12 cellular contexts compared by ENCODE assay signal in genomic region chrY:7723991-7724632, GRCh38.
DNase-seq lines count a peak whose midpoint lies in the region; ATAC-seq and TF ChIP-seq lines count a peak whose summit lies in the region.
"Had no signal": no experiment of that assay in that cellular context is flagged by ENCODE, and none has a peak within 500 bp of the region (broad histone marks: within the 10 kb centered on the region; RNA-seq: fewer than 3 reads in every experiment).

No MANE protein-coding gene starts in this region.

- H3K9me3 ChIP-seq in stomach, result no peaks in the 10 kb centered on the region
- H3K9me3 ChIP-seq: BLaER1 had no signal

- no peak overlapping the region for H3K4me3 ChIP-seq in GM12865 (ENCODE audit: low read depth, low read length)
- no peak overlapping the region for H3K4me3 ChIP-seq in fibroblast of pulmonary artery (replicated peaks; ENCODE audit: low read depth, low read length)
- no peak overlapping the region for H3K4me3 ChIP-seq in stomach
- H3K4me3 ChIP-seq: BLaER1 had no signal

- no peak for TF ChIP-seq CTCF in GM12865 (IDR thresholded peaks at IDR 0.05; ENCODE audit: insufficient read depth, low read depth, low read length, missing control alignments)
- no peak for TF ChIP-seq CTCF in fibroblast of pulmonary artery (IDR thresholded peaks at IDR 0.05; ENCODE audit: low read length, missing control alignments)
- TF ChIP-seq CTCF in stomach (IDR thresholded peaks at IDR 0.05), result no peak

- H3K27me3 ChIP-seq in stomach, result no peaks in the 10 kb centered on the region
- H3K27me3 ChIP-seq: BLaER1 had no signal

- no peak for TF ChIP-seq EP300 in stomach (IDR thresholded peaks at IDR 0.05)

- 31 to 50% (median 43%) methylated on average over 1 of the region's 1 CpG; no CpG with 5 or more reads in 2 of the 5 donors for WGBS in stomach, 5 donors

- no peak for TF ChIP-seq POLR2A in stomach (IDR thresholded peaks at IDR 0.05)

- intact Hi-C loops in stomach (cut with DNase I; ENCODE audit: low total_unique reads), result no loop called here

- DNase-seq in GM12865 (ENCODE audit: low read depth), result peak; percentile 0
- DNase-seq in fibroblast of pulmonary artery (ENCODE audit: low read depth), result peak; percentile 41
- no peak for DNase-seq in NCI-H1417 (lab: John Stamatoyannopoulos, UW)
- no peak for DNase-seq in stomach
- DNase-seq in stimulated activated naive CD4-positive, alpha-beta T cell (lab: John Stamatoyannopoulos, UW), result no peak
- no peak for DNase-seq in activated gamma-delta T cell (lab: John Stamatoyannopoulos, UW)
- DNase-seq: effector memory CD4-positive, alpha-beta T cell; GDM1; NCI-H2081 had no signal

- H3K4me1 ChIP-seq in stomach, result peaks cover 0 to 1% (median 0%) of the 10 kb centered on the region in 4 donors
- H3K4me1 ChIP-seq: BLaER1 had no signal

- no peaks in the 10 kb centered on the region for H3K36me3 ChIP-seq in stomach
- H3K36me3 ChIP-seq: BLaER1 had no signal

- peak; percentile 82 for ATAC-seq in GM21528 (IDR thresholded peaks at IDR 0.05; ENCODE audit: low FRiP score, unreplicated experiment)
- peak; percentile 89 for ATAC-seq in HG03571 (IDR thresholded peaks at IDR 0.05; ENCODE audit: unreplicated experiment)

- no peak overlapping the region for H3K27ac ChIP-seq in stomach
- H3K27ac ChIP-seq: BLaER1 had no signal

Comparison
In these comparisons a context has a peak if more than half of its experiments do, and no peak if none do; other contexts are left out.
1. DNase-seq: peak in GM12865 (single experiment) and fibroblast of pulmonary artery (single experiment); none in NCI-H1417 (0 of 3), stomach (single experiment), stimulated activated naive CD4-positive, alpha-beta T cell (0 of 6) and activated gamma-delta T cell (single experiment).